In the genomic region with DNA sequence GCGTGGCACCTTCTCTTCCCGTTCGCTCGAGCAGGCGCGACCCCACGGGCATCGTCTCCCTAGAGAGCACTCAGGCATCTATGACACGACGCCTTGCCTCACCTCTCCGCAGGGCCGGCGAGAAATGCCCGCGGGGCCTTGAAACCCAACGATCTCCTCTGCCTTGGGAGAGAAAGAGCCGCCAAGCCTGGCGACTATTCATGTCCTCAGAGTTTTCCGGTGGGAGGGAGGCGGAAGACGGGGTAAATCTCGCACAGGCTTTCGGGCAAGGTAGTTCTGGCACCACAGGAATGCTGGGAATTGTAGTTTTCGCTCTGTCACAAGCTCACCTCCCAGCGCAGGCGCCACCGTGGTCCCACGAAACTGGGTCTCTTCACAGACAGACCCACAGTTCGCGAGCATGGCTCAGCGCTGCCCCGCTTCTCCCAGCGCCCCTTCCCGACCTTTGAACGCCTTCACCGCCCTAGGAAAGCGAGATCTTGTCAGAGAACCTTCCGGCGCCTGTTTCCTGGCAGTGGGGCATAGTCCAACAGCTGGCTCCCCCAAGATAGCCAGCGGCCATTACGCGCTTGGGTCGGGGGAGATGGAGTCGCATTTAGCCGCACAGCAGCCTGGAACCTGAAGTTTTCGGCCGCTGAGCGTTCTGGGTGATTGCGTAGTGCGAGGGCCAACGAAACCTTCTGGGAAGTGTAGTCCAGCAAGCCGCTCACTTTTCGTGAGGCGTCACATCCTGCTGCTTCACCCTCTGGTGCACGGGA, we compare ENCODE assay signal across 8 cellular contexts. TPM values are rescaled to one million over a fixed set of nuclear protein-coding genes. Genes with fewer than 3 reads are reported as not detected.
DNase-seq lines count a peak whose midpoint lies in the region; ATAC-seq, FAIRE-seq and TF ChIP-seq lines count a peak whose summit lies in the region.

A gene with protein sequence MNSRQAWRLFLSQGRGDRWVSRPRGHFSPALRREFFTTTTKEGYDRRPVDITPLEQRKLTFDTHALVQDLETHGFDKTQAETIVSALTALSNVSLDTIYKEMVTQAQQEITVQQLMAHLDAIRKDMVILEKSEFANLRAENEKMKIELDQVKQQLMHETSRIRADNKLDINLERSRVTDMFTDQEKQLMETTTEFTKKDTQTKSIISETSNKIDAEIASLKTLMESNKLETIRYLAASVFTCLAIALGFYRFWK (minus strand): TSS at position 597 of the 758 bp plus-strand sequence. CDS start 395 bp downstream, at position 202.

- H3K4me1 Mint-ChIP-seq in natural killer cell, result peaks cover 21 to 26% of the 10 kb centered on the region in 2 donors

- H3K27me3 Mint-ChIP-seq in natural killer cell (ENCODE audit: low read depth in 2 of 2), result peaks cover 0 to 8% of the 10 kb centered on the region in 2 donors

- H3K9me2 ChIP-seq in Loucy (replicated peaks; ENCODE audit: low read depth, low read length), result no peaks in the 10 kb centered on the region

- peak within 1 kb of the TSS; percentile 99 for H3K4me3 ChIP-seq in Loucy (ENCODE audit: low read length, poor library complexity, severe bottlenecking)

- DNase-seq in ELF-1 (ENCODE audit: low read depth, low spot score) (peak; percentile 98), H54 (ENCODE audit: insufficient read length, low spot score) (peak; percentile 87), fibroblast of peridontal ligament (ENCODE audit: extremely low read depth) (peak; percentile 98), natural killer cell (peak; percentile 90)
- peak; percentile 89 for DNase-seq in activated T-helper 9 cell treated with anti-CD3 and anti-CD28 coated beads, Interleukin-2, amount 50 U/mL, for 16 hours (ENCODE audit: low read depth)
- peak; percentile 93 for DNase-seq in stimulated activated naive CD4-positive, alpha-beta T cell treated with Interleukin-2 at 50 U/mL for 16 hours (lab: John Stamatoyannopoulos, UW)

- FAIRE-seq in H54 (lab: Jason Lieb, UNC), result peak; percentile 100

- no peaks in the 10 kb centered on the region for H4K20me1 ChIP-seq in Loucy (ENCODE audit: insufficient read depth, low read length, poor library complexity, severe bottlenecking)

- no peaks in the 10 kb centered on the region for H3F3A ChIP-seq in Loucy (ENCODE audit: low read depth)

- no peaks in the 10 kb centered on the region for H3K9me3 Mint-ChIP-seq in natural killer cell

- no peaks in the 10 kb centered on the region for H3K36me3 Mint-ChIP-seq in natural killer cell

- H3K4me3 Mint-ChIP-seq in natural killer cell, result peak within 1 kb of the TSS; percentile 96

- no peaks in the 10 kb centered on the region for H3K9me3 ChIP-seq in Loucy (ENCODE audit: insufficient read depth, low read depth, low read length)

- TF ChIP-seq POLR2A in H54 (IDR thresholded peaks at IDR 0.05; ENCODE audit: low read depth, low read length) (peak; percentile 88), Raji (IDR thresholded peaks at IDR 0.05; ENCODE audit: insufficient read depth, low read depth, low read length) (peak; percentile 87)

- peak within 1 kb of the TSS; percentile 98 for H2AFZ ChIP-seq in Loucy (ENCODE audit: low read length)

- H3K79me2 ChIP-seq in Loucy (ENCODE audit: insufficient read depth, low read length), result peaks cover 20% of the 10 kb centered on the region

- H3K4me2 ChIP-seq in Loucy (ENCODE audit: low read depth, low read length, poor library complexity, severe bottlenecking), result peak within 1 kb of the TSS; percentile 83

- intact Hi-C loops in natural killer cell (cut with micrococcal nuclease), result loop anchor here (1.0 to 2.0 kb wide), 4 partner anchors 91 to 385 kb away; a partner anchor contains a TSS

- peak; percentile 89 to 96 (median 89) for ATAC-seq in natural killer cell

- TF ChIP-seq CTCF in Loucy (conservative IDR thresholded peaks at IDR 0.05; ENCODE audit: low read length) (no peak), natural killer cell (IDR thresholded peaks at IDR 0.05) (no peak)

- peak within 1 kb of the TSS; percentile 91 for H3K9ac ChIP-seq in Loucy (ENCODE audit: low read depth, low read length, poor library complexity, severe bottlenecking)

- H3K36me3 ChIP-seq in Loucy (ENCODE audit: insufficient read depth, low read length), result no peaks in the 10 kb centered on the region

- H3K27ac Mint-ChIP-seq in natural killer cell, result peak within 1 kb of the TSS; percentile 99 to 100

- H3K4me1 ChIP-seq in Loucy (ENCODE audit: insufficient read depth, low read length, poor library complexity, severe bottlenecking), result peaks cover 26% of the 10 kb centered on the region

- no peaks in the 10 kb centered on the region for H3K27me3 ChIP-seq in Loucy (ENCODE audit: insufficient read depth, low read length, poor library complexity, severe bottlenecking)

RNA-seq across cellular contexts. Expression of the gene that starts here (rescaled TPM):
- total RNA-seq in natural killer cell, result 10 to 100 TPM; 27.3 to 30.2 (median 29.5) TPM

Comparison
In these comparisons a context has a peak if more than half of its experiments do, and no peak if none do; other contexts are left out.
1. Peak in every context shown above with its lines: DNase-seq, ATAC-seq and H3K4me3 ChIP-seq.